Comparison of ENCODE assay signal across 7 cellular contexts in genomic region chr10:124148465-124148965, GRCh38. TPM values are rescaled to one million over a fixed set of nuclear protein-coding genes. Genes with fewer than 3 reads are reported as not detected.
A peak's percentile ranks its signal among the peaks of the same experiment; 100 is the strongest.
DNase-seq lines count a peak whose midpoint lies in the region; ATAC-seq, FAIRE-seq and TF ChIP-seq lines count a peak whose summit lies in the region.
"Not testable (repeated sequence)": the region's sequence is repeated elsewhere in the genome, so short reads cannot be mapped to it uniquely, and the experiment has no call there.

No MANE protein-coding gene starts in this region.

- not testable (repeated sequence) for H2BK5ac ChIP-seq in mesenchymal stem cell (ENCODE audit: low read depth, low read length, poor library complexity, severe bottlenecking); neuronal stem cell (ENCODE audit: low read length)

- H3K9me3 ChIP-seq in DND-41 (ENCODE audit: insufficient read depth, low read length, severe bottlenecking); MM.1S (replicated peaks; ENCODE audit: insufficient read depth, low read length); GM12878 (replicated peaks; ENCODE audit: control insufficient read depth, insufficient read depth, low read length); mesenchymal stem cell (ENCODE audit: control insufficient read depth, low read length); neuronal stem cell (replicated peaks in 1 of 2; ENCODE audit: control insufficient read depth in 2 of 2, insufficient read depth in 1 of 2, low read depth in 1 of 2, low read length in 2 of 2): not testable (repeated sequence)

- not testable (repeated sequence) for TF ChIP-seq CTCF in DND-41 (IDR thresholded peaks at IDR 0.05; ENCODE audit: borderline replicate concordance, extremely low read depth, low read length, poor library complexity, severe bottlenecking); MM.1S (IDR thresholded peaks at IDR 0.05; ENCODE audit: low read length); GM12878 (IDR thresholded peaks at IDR 0.05 in 2 of 3, conservative IDR thresholded peaks at IDR 0.05 in 1 of 3; ENCODE audit: control insufficient read depth in 2 of 3, extremely low read depth in 1 of 3, insufficient read depth in 1 of 3, low read depth in 3 of 3, low read length in 3 of 3); choroid plexus epithelial cell (conservative IDR thresholded peaks at IDR 0.05; ENCODE audit: low read depth, low read length)

- not testable (repeated sequence) for H4K8ac ChIP-seq in mesenchymal stem cell (ENCODE audit: low read length); neuronal stem cell (ENCODE audit: low read depth, low read length)

- TF ChIP-seq EP300 in GM12878 (IDR thresholded peaks at IDR 0.05; ENCODE audit: borderline replicate concordance in 1 of 2, control insufficient read depth in 1 of 2, low read depth in 2 of 2, low read length in 2 of 2) = not testable (repeated sequence)

- not testable (repeated sequence) for FAIRE-seq in GM12878 (lab: Jason Lieb, UNC)

- H3K79me2 ChIP-seq in DND-41 (ENCODE audit: insufficient read depth, low read length); GM12878 (ENCODE audit: control insufficient read depth, insufficient read depth, low read length): not testable (repeated sequence)
- H3K79me2 ChIP-seq in MM.1S (ENCODE audit: low read length) = peaks cover 57% of the 10 kb centered on the region

- H4K91ac ChIP-seq in mesenchymal stem cell (ENCODE audit: low read length); neuronal stem cell (ENCODE audit: low read depth, low read length, poor library complexity): not testable (repeated sequence)

- not testable (repeated sequence) for DNase-seq in DND-41; MM.1S; GM12878 (ENCODE audit: low read depth, low spot score); neuronal stem cell (ENCODE audit: low spot score)
- peak; percentile 38 for DNase-seq in RPMI7951 (ENCODE audit: low read depth)
- peak; percentile 27 for DNase-seq in choroid plexus epithelial cell (ENCODE audit: low read depth)
- peak; percentile 57 for DNase-seq in mesenchymal stem cell

- SMC1A ChIA-PET in GM12878 (lab: Charles Lee; ENCODE audit: uncharacterized antibody, unreplicated experiment) = not testable (repeated sequence)

- CTCF ChIA-PET in GM12878 (lab: Yijun Ruan, JAX) = not testable (repeated sequence)

- H3F3A ChIP-seq in MM.1S (ENCODE audit: insufficient read depth, low read length) = peaks cover 31% of the 10 kb centered on the region

- BruUV-seq in GM12878 (replicated peaks; lab: Mats Ljungman, UMichigan) = not testable (repeated sequence)

- not testable (repeated sequence) for H3K9me2 ChIP-seq in MM.1S (replicated peaks; ENCODE audit: insufficient read depth, low read length)

- RAD21 ChIA-PET in GM12878 (lab: Charles Lee; ENCODE audit: unreplicated experiment) = not testable (repeated sequence)

- peak overlapping the region; percentile 56; the same call in 1 of the 2 replicates for H3K9ac ChIP-seq in DND-41 (ENCODE audit: low read depth, low read length)
- H3K9ac ChIP-seq in MM.1S (ENCODE audit: low read length) = peak overlapping the region; percentile 88
- H3K9ac ChIP-seq in GM12878 (ENCODE audit: control insufficient read depth, insufficient read depth, low read length); mesenchymal stem cell (ENCODE audit: low read length); neuronal stem cell (ENCODE audit: low read depth, low read length, poor library complexity): not testable (repeated sequence)

- not testable (repeated sequence) for H2AFZ ChIP-seq in DND-41 (ENCODE audit: low read depth, low read length); MM.1S (ENCODE audit: low read length); GM12878 (ENCODE audit: control insufficient read depth, low read depth, low read length); mesenchymal stem cell (ENCODE audit: low read depth, low read length)
- H2AFZ ChIP-seq in neuronal stem cell (ENCODE audit: low read length) = peak overlapping the region; percentile 66

- H3K4ac ChIP-seq in mesenchymal stem cell (ENCODE audit: low read depth in 1 of 2, low read length in 2 of 2); neuronal stem cell (ENCODE audit: low read length): not testable (repeated sequence)

- H3K79me1 ChIP-seq in mesenchymal stem cell (replicated peaks; ENCODE audit: low read length, poor library complexity, severe bottlenecking); neuronal stem cell (ENCODE audit: low read depth, low read length): not testable (repeated sequence)

- not testable (repeated sequence) for H2BK120ac ChIP-seq in mesenchymal stem cell (ENCODE audit: low read depth, low read length); neuronal stem cell (ENCODE audit: low read depth, low read length)

- H3K4me3 ChIP-seq in DND-41 (ENCODE audit: low read depth in 1 of 2, low read length in 2 of 2) = peak overlapping the region in 1 of 2 experiments; percentile 50; a peak in 1 of 4 replicates
- H3K4me3 ChIP-seq in MM.1S (ENCODE audit: low read length) = peak overlapping the region; percentile 66
- not testable (repeated sequence) for H3K4me3 ChIP-seq in GM12878; choroid plexus epithelial cell (ENCODE audit: low read depth, low read length); mesenchymal stem cell (ENCODE audit: insufficient read depth in 1 of 2, low read depth in 1 of 2, low read length in 2 of 2); neuronal stem cell (ENCODE audit: low read length in 2 of 2)

- not testable (repeated sequence) for H3K23ac ChIP-seq in mesenchymal stem cell (ENCODE audit: low read length in 2 of 2); neuronal stem cell (ENCODE audit: low read depth, low read length, poor library complexity)

- not testable (repeated sequence) for TF ChIP-seq POLR2A in GM12878 (IDR thresholded peaks at IDR 0.05; ENCODE audit: low read depth, low read length)

- H2BK15ac ChIP-seq in mesenchymal stem cell (ENCODE audit: low read depth, poor library complexity, severe bottlenecking); neuronal stem cell (ENCODE audit: low read length): not testable (repeated sequence)

- 41% methylated on average over 4 of the region's 4 CpGs for WGBS in GM12878 (ENCODE audit: insufficient coverage, insufficient replicate concordance, low lambda C conversion rate, missing lambda C conversion rate)
- WGBS in mesenchymal stem cell = 65% methylated on average over 4 of the region's 4 CpGs
- WGBS in neuronal stem cell (ENCODE audit: extremely low coverage in 2 of 2, insufficient read length in 2 of 2, insufficient replicate concordance in 1 of 2), 2 donors = no CpG with 5 or more reads among the region's 4 CpGs

- not testable (repeated sequence) for H2AK5ac ChIP-seq in mesenchymal stem cell (ENCODE audit: low read length, severe bottlenecking); neuronal stem cell (ENCODE audit: low read depth, low read length)

- in situ Hi-C loops in GM12878 (cut with MboI) = not testable (repeated sequence)

- intact Hi-C loops in GM12878 (cut with micrococcal nuclease; ENCODE audit: unreplicated experiment) = not testable (repeated sequence)

- H3K36me3 ChIP-seq in DND-41 (ENCODE audit: insufficient read depth, low read length); MM.1S (replicated peaks; ENCODE audit: insufficient read depth, low read length); GM12878 (ENCODE audit: control insufficient read depth in 2 of 2, insufficient read depth in 2 of 2, low read length in 1 of 2); mesenchymal stem cell (ENCODE audit: control insufficient read depth in 1 of 2, insufficient read depth in 2 of 2, low read depth in 1 of 2, low read length in 2 of 2); neuronal stem cell (replicated peaks in 1 of 2; ENCODE audit: control insufficient read depth in 2 of 2, insufficient read depth in 2 of 2, low read length in 2 of 2): not testable (repeated sequence)

- H3K14ac ChIP-seq in mesenchymal stem cell (ENCODE audit: low read length in 2 of 2); neuronal stem cell (ENCODE audit: low read length): not testable (repeated sequence)

- H4K20me1 ChIP-seq in DND-41 (ENCODE audit: insufficient read depth, low read length); MM.1S (ENCODE audit: insufficient read depth, low read length); GM12878 (ENCODE audit: control insufficient read depth, insufficient read depth): not testable (repeated sequence)

- H3K27ac ChIP-seq in DND-41 (ENCODE audit: low read length) (peak overlapping the region; percentile 94), MM.1S (ENCODE audit: low read length) (peak overlapping the region; percentile 94; the same call in 1 of the 2 replicates)
- H3K27ac ChIP-seq in GM12878 (ENCODE audit: control insufficient read depth, insufficient read depth); mesenchymal stem cell (ENCODE audit: low read length, poor library complexity, severe bottlenecking); neuronal stem cell (replicated peaks; ENCODE audit: low read length): not testable (repeated sequence)

- ATAC-seq in DND-41 (ENCODE audit: insufficient read depth, low read depth); GM12878: not testable (repeated sequence)

- POLR2A ChIA-PET in GM12878 (lab: Charles Lee) = not testable (repeated sequence)

- TF ChIP-seq RAD21 in GM12878 (IDR thresholded peaks at IDR 0.05; ENCODE audit: insufficient read depth, low read depth, low read length) = not testable (repeated sequence)

- peak overlapping the region; percentile 64; the same call in 1 of the 2 replicates for H3K4me2 ChIP-seq in DND-41 (ENCODE audit: insufficient read depth, low read length)
- H3K4me2 ChIP-seq in MM.1S (ENCODE audit: low read depth, low read length) = peak overlapping the region; percentile 91
- H3K4me2 ChIP-seq in GM12878 (ENCODE audit: control insufficient read depth, insufficient read depth); mesenchymal stem cell (ENCODE audit: low read length, poor library complexity, severe bottlenecking); neuronal stem cell (ENCODE audit: insufficient read depth, low read length, poor library complexity, severe bottlenecking): not testable (repeated sequence)

- H3K4me1 ChIP-seq in DND-41 (ENCODE audit: insufficient read depth, low read length) (peaks cover 100% of the 10 kb centered on the region), MM.1S (ENCODE audit: low read length) (peaks cover 62% of the 10 kb centered on the region), GM12878 (ENCODE audit: control insufficient read depth, insufficient read depth, low read length) (peaks cover 24% of the 10 kb centered on the region), mesenchymal stem cell (ENCODE audit: control insufficient read depth, insufficient read depth, low read depth, low read length) (peaks cover 21% of the 10 kb centered on the region), neuronal stem cell (ENCODE audit: control insufficient read depth in 2 of 2, insufficient read depth in 1 of 2, low read depth in 1 of 2, low read length in 2 of 2) (peaks cover 17 to 23% of the 10 kb centered on the region in 2 donors)

- peak overlapping the region in 1 of 2 experiments; percentile 0 for H3K18ac ChIP-seq in mesenchymal stem cell (ENCODE audit: low read depth in 1 of 2, low read length in 2 of 2)
- H3K18ac ChIP-seq in neuronal stem cell (ENCODE audit: low read length) = peak overlapping the region; percentile 60

- H3K27me3 ChIP-seq in DND-41 (ENCODE audit: insufficient read depth, low read length, poor library complexity); MM.1S (replicated peaks; ENCODE audit: insufficient read depth, low read length); GM12878 (replicated peaks in 1 of 2; ENCODE audit: control insufficient read depth in 2 of 2, insufficient read depth in 2 of 2, low read length in 1 of 2); mesenchymal stem cell (ENCODE audit: control insufficient read depth in 1 of 2, insufficient read depth in 1 of 2, low read length in 2 of 2); neuronal stem cell (ENCODE audit: control insufficient read depth in 3 of 3, insufficient read depth in 3 of 3, low read depth in 1 of 3, low read length in 3 of 3): not testable (repeated sequence)

- not testable (repeated sequence) for H2BK12ac ChIP-seq in mesenchymal stem cell (ENCODE audit: low read length in 2 of 2); neuronal stem cell (ENCODE audit: low read length)

RNA-seq across cellular contexts. Expression of gene CHST15, which starts 55.1 kb away (rescaled TPM):
- total RNA-seq in RPMI7951 (2014; rRNA removed; shearing (Covaris generic)) = 26.2 and 36.4 TPM in 2 replicates
- total RNA-seq in GM12878 (2013; cell fraction: nucleolus; rRNA removed) = 1.5 and 2.0 TPM in 2 replicates
- total RNA-seq in GM12878 (2014; rRNA removed) (under 0.01 and 0.17 TPM in 2 replicates), GM12878 (2014; rRNA removed; fragmentation: Illumina TruSeq; extraction: Trizol) (0.04 TPM in 1 of 2 replicates, not detected in the other), GM12878 (2021) (0.32 and 0.51 TPM in 2 replicates)
- polyA plus RNA-seq in GM12878 (2011; ENCODE audit: low read depth) = 0.46 TPM
- polyA plus RNA-seq in GM12878 (2011; rRNA removed) (0.42 and 0.53 TPM in 2 replicates), GM12878 (2014; fragmentation: Illumina TruSeq; extraction: Trizol) (0.03 and 0.06 TPM in 2 replicates), GM12878 (2014; fragmentation: Nextera tagmentation; extraction: Ambion mirVana) (under 1 TPM in 1 of 2 experiments, not detected in 1; 0.02 TPM), GM12878 (2014; rRNA removed) (0.05 TPM in 2 replicates), GM12878 (2016; fragmentation: Nextera tagmentation; extraction: Ambion mirVana) (under 1 TPM; 0.05 TPM)
- polyA plus RNA-seq in GM12878 (2011; cell fraction: cytosol; rRNA removed) = 0.48 and 0.57 TPM in 2 replicates
- polyA plus RNA-seq in GM12878 (2011; cell fraction: nucleus; rRNA removed) = 1.2 and 2.5 TPM in 2 replicates
- 0.32 and 0.46 TPM in 2 replicates for polyA plus RNA-seq in GM12878 (2012)
- polyA minus RNA-seq in GM12878 (2011; rRNA and poly(A)+ RNA removed) = 0.72 and 0.80 TPM in 2 replicates
- 0.40 and 0.73 TPM in 2 replicates for polyA minus RNA-seq in GM12878 (2011; cell fraction: cytosol; rRNA and poly(A)+ RNA removed)
- 0.57 and 1.3 TPM in 2 replicates for polyA minus RNA-seq in GM12878 (2011; cell fraction: nucleus; rRNA and poly(A)+ RNA removed)
- polyA plus RNA-seq in mesenchymal stem cell (2013, experiment 1 of 2) = 22.2 TPM
- polyA plus RNA-seq in mesenchymal stem cell (2013, experiment 2 of 2) = 22.7 TPM
- 0.42 TPM for polyA plus RNA-seq in neuronal stem cell (2013, experiment 1 of 2)
- 0.43 TPM for polyA plus RNA-seq in neuronal stem cell (2013, experiment 2 of 2)
